In the genomic region with DNA sequence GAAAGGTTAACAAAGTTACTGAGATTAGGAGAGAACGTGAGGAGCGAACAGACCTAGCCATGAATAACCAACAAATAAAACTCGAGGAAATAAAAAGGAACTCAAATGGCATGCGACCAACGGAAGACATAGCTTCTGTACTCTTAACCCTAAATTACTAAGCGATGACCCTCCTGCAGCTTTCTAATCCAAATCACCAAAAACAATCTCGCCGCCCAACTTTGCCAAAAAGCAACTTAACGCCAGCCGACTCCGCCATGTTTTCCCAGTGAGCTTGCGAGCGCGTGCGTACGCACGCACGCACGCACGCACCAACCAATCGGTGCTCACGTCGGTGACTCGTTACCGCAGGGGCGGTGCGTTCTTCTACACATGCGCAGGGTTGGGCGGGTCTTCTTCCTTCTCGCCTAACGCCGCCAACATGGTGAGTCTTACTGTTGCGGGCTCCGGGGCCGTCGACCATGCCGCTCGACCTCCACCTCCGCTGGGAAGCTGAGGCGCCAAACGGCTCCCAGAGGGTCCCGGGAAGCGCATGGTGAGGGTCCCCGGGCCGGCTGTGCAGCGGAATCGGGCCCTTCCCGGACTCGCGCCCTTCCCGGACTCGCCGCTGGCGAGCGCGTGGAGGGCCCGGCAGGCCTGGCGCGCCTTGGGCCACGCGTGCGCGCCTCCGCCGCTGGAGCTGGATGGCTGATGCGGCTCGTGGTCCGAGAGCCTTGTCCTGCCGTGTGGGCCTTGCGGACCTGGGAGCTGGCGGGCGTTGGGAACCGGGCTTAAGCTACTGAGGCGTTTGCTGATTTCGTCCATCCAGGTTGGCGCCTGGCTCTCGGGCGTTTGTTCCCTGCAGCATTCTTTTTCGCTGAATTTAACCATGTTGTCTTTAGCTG, we compare ENCODE assay signal across 1 cellular context.
A peak's percentile ranks its signal among the peaks of the same experiment; 100 is the strongest.
TF ChIP-seq lines count a peak whose summit lies in the region.

A gene (plus strand): TSS at position 400 of the 884 bp plus-strand sequence. CDS start 133 bp downstream, at position 533.

TF ChIP-seq in K562, 482 proteins besides CTCF, POLR2A, EP300 and RAD21 (continued from another document and continues in another):
- TF ChIP-seq SIN3A (IDR thresholded peaks at IDR 0.05; ENCODE audit: borderline replicate concordance in 2 of 2, control insufficient read depth in 1 of 2, low read depth in 2 of 2, low read length in 2 of 2) (peak in 1 of 2 experiments; percentile 93; a peak in 2 of 4 replicates), ZBTB17 (CRISPR knock-in tag; IDR thresholded peaks at IDR 0.05) (peak; percentile 72; the same call in 1 of the 2 replicates), POLR2AphosphoS5 (IDR thresholded peaks at IDR 0.05; ENCODE audit: control insufficient read depth, insufficient read depth, low read depth, low read length) (peak; percentile 98), KDM1A (IDR thresholded peaks at IDR 0.05) (no peak), GTF2F1 (IDR thresholded peaks at IDR 0.05; ENCODE audit: low read depth, low read length) (no peak; the same call in 1 of the 2 replicates), POLR2AphosphoS2 (IDR thresholded peaks at IDR 0.05; ENCODE audit: low read length) (peak; percentile 90; the same call in 1 of the 2 replicates), MAZ (CRISPR knock-in tag; conservative IDR thresholded peaks at IDR 0.05 in 1 of 2, IDR thresholded peaks at IDR 0.05 in 1 of 2) (peak; percentile 45 to 72; a peak in 2 of 4 replicates), ZNF184 (CRISPR knock-in tag; IDR thresholded peaks at IDR 0.05) (no peak), SRSF9 (IDR thresholded peaks at IDR 0.05; ENCODE audit: borderline replicate concordance, low read depth, low read length) (no peak), RBM34 (IDR thresholded peaks at IDR 0.05; ENCODE audit: borderline replicate concordance, insufficient read depth, low read length) (no peak), ATF1 (CRISPR knock-in tag; IDR thresholded peaks at IDR 0.05) (no peak), ATF1 (tag; IDR thresholded peaks at IDR 0.05) (peak; percentile 94), ZNF12 (CRISPR knock-in tag; IDR thresholded peaks at IDR 0.05) (peak; percentile 91), ESRRA (IDR thresholded peaks at IDR 0.05; ENCODE audit: borderline replicate concordance, low read depth) (0 out of 2 replicates have a peak, but pooled peaks have one; percentile 69), HNRNPK (IDR thresholded peaks at IDR 0.05; ENCODE audit: low read depth, low read length, poor library complexity, severe bottlenecking) (no peak), EHMT2 (IDR thresholded peaks at IDR 0.05) (no peak), POLR2B (IDR thresholded peaks at IDR 0.05; ENCODE audit: low read depth, partially characterized antibody) (peak; percentile 97), HDAC2 (IDR thresholded peaks at IDR 0.05) (no peak; the same call in 1 of the 2 replicates), GATAD2A (IDR thresholded peaks at IDR 0.05) (no peak; the same call in 1 of the 2 replicates), NR3C1 (CRISPR knock-in tag; IDR thresholded peaks at IDR 0.05) (peak; percentile 86; the same call in 1 of the 2 replicates)
- TF ChIP-seq, protein P1, sequence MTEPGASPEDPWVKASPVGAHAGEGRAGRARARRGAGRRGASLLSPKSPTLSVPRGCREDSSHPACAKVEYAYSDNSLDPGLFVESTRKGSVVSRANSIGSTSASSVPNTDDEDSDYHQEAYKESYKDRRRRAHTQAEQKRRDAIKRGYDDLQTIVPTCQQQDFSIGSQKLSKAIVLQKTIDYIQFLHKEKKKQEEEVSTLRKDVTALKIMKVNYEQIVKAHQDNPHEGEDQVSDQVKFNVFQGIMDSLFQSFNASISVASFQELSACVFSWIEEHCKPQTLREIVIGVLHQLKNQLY (CRISPR knock-in tag; conservative IDR thresholded peaks at IDR 0.05) = 0 out of 4 replicates have a peak, but pooled peaks of 1 of the 2 experiments have one; percentile 30
- TF ChIP-seq, protein P2, sequence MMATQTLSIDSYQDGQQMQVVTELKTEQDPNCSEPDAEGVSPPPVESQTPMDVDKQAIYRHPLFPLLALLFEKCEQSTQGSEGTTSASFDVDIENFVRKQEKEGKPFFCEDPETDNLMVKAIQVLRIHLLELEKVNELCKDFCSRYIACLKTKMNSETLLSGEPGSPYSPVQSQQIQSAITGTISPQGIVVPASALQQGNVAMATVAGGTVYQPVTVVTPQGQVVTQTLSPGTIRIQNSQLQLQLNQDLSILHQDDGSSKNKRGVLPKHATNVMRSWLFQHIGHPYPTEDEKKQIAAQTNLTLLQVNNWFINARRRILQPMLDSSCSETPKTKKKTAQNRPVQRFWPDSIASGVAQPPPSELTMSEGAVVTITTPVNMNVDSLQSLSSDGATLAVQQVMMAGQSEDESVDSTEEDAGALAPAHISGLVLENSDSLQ (IDR thresholded peaks at IDR 0.05) = peak; percentile 51
- TF ChIP-seq, protein P3, sequence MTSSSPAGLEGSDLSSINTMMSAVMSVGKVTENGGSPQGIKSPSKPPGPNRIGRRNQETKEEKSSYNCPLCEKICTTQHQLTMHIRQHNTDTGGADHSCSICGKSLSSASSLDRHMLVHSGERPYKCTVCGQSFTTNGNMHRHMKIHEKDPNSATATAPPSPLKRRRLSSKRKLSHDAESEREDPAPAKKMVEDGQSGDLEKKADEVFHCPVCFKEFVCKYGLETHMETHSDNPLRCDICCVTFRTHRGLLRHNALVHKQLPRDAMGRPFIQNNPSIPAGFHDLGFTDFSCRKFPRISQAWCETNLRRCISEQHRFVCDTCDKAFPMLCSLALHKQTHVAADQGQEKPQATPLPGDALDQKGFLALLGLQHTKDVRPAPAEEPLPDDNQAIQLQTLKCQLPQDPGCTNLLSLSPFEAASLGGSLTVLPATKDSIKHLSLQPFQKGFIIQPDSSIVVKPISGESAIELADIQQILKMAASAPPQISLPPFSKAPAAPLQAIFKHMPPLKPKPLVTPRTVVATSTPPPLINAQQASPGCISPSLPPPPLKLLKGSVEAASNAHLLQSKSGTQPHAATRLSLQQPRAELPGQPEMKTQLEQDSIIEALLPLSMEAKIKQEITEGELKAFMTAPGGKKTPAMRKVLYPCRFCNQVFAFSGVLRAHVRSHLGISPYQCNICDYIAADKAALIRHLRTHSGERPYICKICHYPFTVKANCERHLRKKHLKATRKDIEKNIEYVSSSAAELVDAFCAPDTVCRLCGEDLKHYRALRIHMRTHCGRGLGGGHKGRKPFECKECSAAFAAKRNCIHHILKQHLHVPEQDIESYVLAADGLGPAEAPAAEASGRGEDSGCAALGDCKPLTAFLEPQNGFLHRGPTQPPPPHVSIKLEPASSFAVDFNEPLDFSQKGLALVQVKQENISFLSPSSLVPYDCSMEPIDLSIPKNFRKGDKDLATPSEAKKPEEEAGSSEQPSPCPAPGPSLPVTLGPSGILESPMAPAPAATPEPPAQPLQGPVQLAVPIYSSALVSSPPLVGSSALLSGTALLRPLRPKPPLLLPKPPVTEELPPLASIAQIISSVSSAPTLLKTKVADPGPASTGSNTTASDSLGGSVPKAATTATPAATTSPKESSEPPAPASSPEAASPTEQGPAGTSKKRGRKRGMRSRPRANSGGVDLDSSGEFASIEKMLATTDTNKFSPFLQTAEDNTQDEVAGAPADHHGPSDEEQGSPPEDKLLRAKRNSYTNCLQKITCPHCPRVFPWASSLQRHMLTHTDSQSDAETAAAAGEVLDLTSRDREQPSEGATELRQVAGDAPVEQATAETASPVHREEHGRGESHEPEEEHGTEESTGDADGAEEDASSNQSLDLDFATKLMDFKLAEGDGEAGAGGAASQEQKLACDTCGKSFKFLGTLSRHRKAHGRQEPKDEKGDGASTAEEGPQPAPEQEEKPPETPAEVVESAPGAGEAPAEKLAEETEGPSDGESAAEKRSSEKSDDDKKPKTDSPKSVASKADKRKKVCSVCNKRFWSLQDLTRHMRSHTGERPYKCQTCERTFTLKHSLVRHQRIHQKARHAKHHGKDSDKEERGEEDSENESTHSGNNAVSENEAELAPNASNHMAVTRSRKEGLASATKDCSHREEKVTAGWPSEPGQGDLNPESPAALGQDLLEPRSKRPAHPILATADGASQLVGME (CRISPR knock-in tag; IDR thresholded peaks at IDR 0.05) = 0 out of 2 replicates have a peak, but pooled peaks have one; percentile 70
- TF ChIP-seq, protein P4, sequence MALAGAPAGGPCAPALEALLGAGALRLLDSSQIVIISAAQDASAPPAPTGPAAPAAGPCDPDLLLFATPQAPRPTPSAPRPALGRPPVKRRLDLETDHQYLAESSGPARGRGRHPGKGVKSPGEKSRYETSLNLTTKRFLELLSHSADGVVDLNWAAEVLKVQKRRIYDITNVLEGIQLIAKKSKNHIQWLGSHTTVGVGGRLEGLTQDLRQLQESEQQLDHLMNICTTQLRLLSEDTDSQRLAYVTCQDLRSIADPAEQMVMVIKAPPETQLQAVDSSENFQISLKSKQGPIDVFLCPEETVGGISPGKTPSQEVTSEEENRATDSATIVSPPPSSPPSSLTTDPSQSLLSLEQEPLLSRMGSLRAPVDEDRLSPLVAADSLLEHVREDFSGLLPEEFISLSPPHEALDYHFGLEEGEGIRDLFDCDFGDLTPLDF (CRISPR knock-in tag; IDR thresholded peaks at IDR 0.05) = no peak; the same call in 1 of the 2 replicates
- TF ChIP-seq, protein P5, sequence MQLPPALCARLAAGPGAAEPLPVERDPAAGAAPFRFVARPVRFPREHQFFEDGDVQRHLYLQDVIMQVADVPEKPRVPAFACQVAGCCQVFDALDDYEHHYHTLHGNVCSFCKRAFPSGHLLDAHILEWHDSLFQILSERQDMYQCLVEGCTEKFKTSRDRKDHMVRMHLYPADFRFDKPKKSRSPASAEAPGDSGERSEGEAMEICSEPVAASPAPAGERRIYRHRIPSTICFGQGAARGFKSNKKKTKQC (CRISPR knock-in tag; IDR thresholded peaks at IDR 0.05) = peak; percentile 96
- TF ChIP-seq, protein P6, sequence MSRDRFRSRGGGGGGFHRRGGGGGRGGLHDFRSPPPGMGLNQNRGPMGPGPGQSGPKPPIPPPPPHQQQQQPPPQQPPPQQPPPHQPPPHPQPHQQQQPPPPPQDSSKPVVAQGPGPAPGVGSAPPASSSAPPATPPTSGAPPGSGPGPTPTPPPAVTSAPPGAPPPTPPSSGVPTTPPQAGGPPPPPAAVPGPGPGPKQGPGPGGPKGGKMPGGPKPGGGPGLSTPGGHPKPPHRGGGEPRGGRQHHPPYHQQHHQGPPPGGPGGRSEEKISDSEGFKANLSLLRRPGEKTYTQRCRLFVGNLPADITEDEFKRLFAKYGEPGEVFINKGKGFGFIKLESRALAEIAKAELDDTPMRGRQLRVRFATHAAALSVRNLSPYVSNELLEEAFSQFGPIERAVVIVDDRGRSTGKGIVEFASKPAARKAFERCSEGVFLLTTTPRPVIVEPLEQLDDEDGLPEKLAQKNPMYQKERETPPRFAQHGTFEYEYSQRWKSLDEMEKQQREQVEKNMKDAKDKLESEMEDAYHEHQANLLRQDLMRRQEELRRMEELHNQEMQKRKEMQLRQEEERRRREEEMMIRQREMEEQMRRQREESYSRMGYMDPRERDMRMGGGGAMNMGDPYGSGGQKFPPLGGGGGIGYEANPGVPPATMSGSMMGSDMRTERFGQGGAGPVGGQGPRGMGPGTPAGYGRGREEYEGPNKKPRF (IDR thresholded peaks at IDR 0.05; ENCODE audit: low read depth, low read length) = no peak
- TF ChIP-seq, protein P7, sequence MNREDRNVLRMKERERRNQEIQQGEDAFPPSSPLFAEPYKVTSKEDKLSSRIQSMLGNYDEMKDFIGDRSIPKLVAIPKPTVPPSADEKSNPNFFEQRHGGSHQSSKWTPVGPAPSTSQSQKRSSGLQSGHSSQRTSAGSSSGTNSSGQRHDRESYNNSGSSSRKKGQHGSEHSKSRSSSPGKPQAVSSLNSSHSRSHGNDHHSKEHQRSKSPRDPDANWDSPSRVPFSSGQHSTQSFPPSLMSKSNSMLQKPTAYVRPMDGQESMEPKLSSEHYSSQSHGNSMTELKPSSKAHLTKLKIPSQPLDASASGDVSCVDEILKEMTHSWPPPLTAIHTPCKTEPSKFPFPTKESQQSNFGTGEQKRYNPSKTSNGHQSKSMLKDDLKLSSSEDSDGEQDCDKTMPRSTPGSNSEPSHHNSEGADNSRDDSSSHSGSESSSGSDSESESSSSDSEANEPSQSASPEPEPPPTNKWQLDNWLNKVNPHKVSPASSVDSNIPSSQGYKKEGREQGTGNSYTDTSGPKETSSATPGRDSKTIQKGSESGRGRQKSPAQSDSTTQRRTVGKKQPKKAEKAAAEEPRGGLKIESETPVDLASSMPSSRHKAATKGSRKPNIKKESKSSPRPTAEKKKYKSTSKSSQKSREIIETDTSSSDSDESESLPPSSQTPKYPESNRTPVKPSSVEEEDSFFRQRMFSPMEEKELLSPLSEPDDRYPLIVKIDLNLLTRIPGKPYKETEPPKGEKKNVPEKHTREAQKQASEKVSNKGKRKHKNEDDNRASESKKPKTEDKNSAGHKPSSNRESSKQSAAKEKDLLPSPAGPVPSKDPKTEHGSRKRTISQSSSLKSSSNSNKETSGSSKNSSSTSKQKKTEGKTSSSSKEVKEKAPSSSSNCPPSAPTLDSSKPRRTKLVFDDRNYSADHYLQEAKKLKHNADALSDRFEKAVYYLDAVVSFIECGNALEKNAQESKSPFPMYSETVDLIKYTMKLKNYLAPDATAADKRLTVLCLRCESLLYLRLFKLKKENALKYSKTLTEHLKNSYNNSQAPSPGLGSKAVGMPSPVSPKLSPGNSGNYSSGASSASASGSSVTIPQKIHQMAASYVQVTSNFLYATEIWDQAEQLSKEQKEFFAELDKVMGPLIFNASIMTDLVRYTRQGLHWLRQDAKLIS (CRISPR knock-in tag; IDR thresholded peaks at IDR 0.05) = peak; percentile 93; the same call in 1 of the 2 replicates
- TF ChIP-seq, protein P8, sequence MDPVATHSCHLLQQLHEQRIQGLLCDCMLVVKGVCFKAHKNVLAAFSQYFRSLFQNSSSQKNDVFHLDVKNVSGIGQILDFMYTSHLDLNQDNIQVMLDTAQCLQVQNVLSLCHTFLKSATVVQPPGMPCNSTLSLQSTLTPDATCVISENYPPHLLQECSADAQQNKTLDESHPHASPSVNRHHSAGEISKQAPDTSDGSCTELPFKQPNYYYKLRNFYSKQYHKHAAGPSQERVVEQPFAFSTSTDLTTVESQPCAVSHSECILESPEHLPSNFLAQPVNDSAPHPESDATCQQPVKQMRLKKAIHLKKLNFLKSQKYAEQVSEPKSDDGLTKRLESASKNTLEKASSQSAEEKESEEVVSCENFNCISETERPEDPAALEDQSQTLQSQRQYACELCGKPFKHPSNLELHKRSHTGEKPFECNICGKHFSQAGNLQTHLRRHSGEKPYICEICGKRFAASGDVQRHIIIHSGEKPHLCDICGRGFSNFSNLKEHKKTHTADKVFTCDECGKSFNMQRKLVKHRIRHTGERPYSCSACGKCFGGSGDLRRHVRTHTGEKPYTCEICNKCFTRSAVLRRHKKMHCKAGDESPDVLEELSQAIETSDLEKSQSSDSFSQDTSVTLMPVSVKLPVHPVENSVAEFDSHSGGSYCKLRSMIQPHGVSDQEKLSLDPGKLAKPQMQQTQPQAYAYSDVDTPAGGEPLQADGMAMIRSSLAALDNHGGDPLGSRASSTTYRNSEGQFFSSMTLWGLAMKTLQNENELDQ (CRISPR knock-in tag; IDR thresholded peaks at IDR 0.05; ENCODE audit: borderline replicate concordance) = no peak
